7 cellular contexts compared by ENCODE assay signal in the genomic region with DNA sequence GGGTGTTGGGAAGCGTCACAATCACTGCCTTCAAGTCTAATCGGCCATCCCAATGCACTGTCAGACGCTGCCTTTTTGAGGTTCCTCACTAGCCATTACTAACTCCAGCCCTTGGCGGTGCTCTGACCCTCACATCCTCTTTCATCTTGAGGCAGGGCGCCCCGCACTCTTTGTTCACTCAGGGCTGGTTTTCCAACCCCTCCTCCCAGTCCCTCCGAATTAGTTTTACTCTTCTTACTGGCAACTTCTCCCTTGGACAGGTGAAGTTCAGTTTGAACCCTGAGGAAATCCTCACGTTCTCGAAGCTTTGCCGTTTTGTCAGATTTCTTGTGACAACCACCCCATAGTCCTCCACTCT. TPM values are rescaled to one million over a fixed set of nuclear protein-coding genes. Genes with fewer than 3 reads are reported as not detected.
A peak's percentile ranks its signal among the peaks of the same experiment; 100 is the strongest.
DNase-seq lines count a peak whose midpoint lies in the region; ATAC-seq and TF ChIP-seq lines count a peak whose summit lies in the region.

No MANE protein-coding gene starts in this region.

- POLR2A ChIA-PET in naive thymus-derived CD8-positive, alpha-beta T cell (lab: Charles Lee): interaction anchor here (0.6 to 17.5 kb wide), 38 partner anchors 10 to 607 kb away, joined by 3 to 284 read pairs (median 5); a partner anchor contains a TSS

- 0 out of 2 replicates have a peak overlapping the region, but pooled peaks have one; percentile 5 for H3K27ac ChIP-seq in HUES6 (ENCODE audit: low read depth, low read length)

- H3K4me1 ChIP-seq in HUES6 (ENCODE audit: control insufficient read depth, insufficient read depth, low read length): peaks cover 12% of the 10 kb centered on the region

- peaks cover 27 to 46% (median 38%) of the 10 kb centered on the region in 4 donors for H3K4me1 Mint-ChIP-seq in naive thymus-derived CD8-positive, alpha-beta T cell

- no peaks in the 10 kb centered on the region for H3K27me3 Mint-ChIP-seq in naive thymus-derived CD8-positive, alpha-beta T cell

- peak overlapping the region; percentile 91 to 100 (median 98) for H3K27ac Mint-ChIP-seq in naive thymus-derived CD8-positive, alpha-beta T cell

- ATAC-seq in GM18868 (IDR thresholded peaks at IDR 0.05; ENCODE audit: unreplicated experiment): peak; percentile 1
- ATAC-seq in naive thymus-derived CD8-positive, alpha-beta T cell: no peak

- no peak for TF ChIP-seq CTCF in cardiac fibroblast (IDR thresholded peaks at IDR 0.05; ENCODE audit: low read depth, low read length)

- DNase-seq in cardiac fibroblast (ENCODE audit: low read depth in 2 of 2) (no peak), posterior vena cava (ENCODE audit: low spot score) (no peak), NCI-H1048 (lab: John Stamatoyannopoulos, UW) (no peak), COR-L47 (lab: John Stamatoyannopoulos, UW) (no peak)
- DNase-seq in naive thymus-derived CD8-positive, alpha-beta T cell: no peak

- H3K4me3 ChIP-seq in HUES6 (ENCODE audit: low read depth, low read length) (peak overlapping the region; percentile 82), cardiac fibroblast (replicated peaks in 1 of 2; ENCODE audit: low read depth in 2 of 2, low read length in 2 of 2) (peak overlapping the region; percentile 80 to 86)

- H3K9me3 ChIP-seq in HUES6 (ENCODE audit: control insufficient read depth, insufficient read depth, low read depth, low read length): no peaks in the 10 kb centered on the region

- peak overlapping the region; percentile 84 for H3K9ac ChIP-seq in HUES6 (ENCODE audit: low read length)

- intact Hi-C loops in posterior vena cava (cut with DNase I): loop anchor here in 1 of 2 donors (2.0 kb wide), 1 partner anchor 72 kb away; no protein-coding TSS in a partner anchor

- peaks cover 11 to 33% (median 14%) of the 10 kb centered on the region in 3 donors for H3K36me3 Mint-ChIP-seq in naive thymus-derived CD8-positive, alpha-beta T cell

- H3K36me3 ChIP-seq in HUES6 (ENCODE audit: control insufficient read depth, insufficient read depth, low read length): peaks cover 32% of the 10 kb centered on the region

- peak overlapping the region; percentile 95 to 99 (median 98) for H3K4me3 Mint-ChIP-seq in naive thymus-derived CD8-positive, alpha-beta T cell

- H3K9me3 Mint-ChIP-seq in naive thymus-derived CD8-positive, alpha-beta T cell: no peaks in the 10 kb centered on the region

- no peaks in the 10 kb centered on the region for H3K27me3 ChIP-seq in HUES6 (ENCODE audit: control insufficient read depth, insufficient read depth, low read length)

RNA-seq across cellular contexts. Expression of a gene that starts 0.6 kb away (rescaled TPM):
- 10 to 100 TPM; 15.1 to 15.9 TPM for total RNA-seq in naive thymus-derived CD8-positive, alpha-beta T cell
- polyA plus RNA-seq in naive thymus-derived CD8-positive, alpha-beta T cell: 1 to 10 TPM; 1.3 to 2.5 (median 1.8) TPM
- total RNA-seq in posterior vena cava: 1 to 10 TPM; 7.9 to 8.0 TPM

RNA-seq across cellular contexts. Expression of a gene that starts 2.2 kb away (rescaled TPM):
- 1,000 to 10,000 TPM; 5,098 to 5,261 TPM for total RNA-seq in naive thymus-derived CD8-positive, alpha-beta T cell
- polyA plus RNA-seq in naive thymus-derived CD8-positive, alpha-beta T cell: over 10,000 TPM in 1 of 3 donors, 1,000 to 10,000 TPM in 2; 8,782 to 10,436 (median 9,902) TPM
- 1,000 to 10,000 TPM; 2,364 to 2,753 TPM for total RNA-seq in posterior vena cava

RNA-seq across cellular contexts. Expression of a gene that starts 9.4 kb away (rescaled TPM):
- total RNA-seq in naive thymus-derived CD8-positive, alpha-beta T cell: 100 to 1,000 TPM; 257 to 270 TPM
- 100 to 1,000 TPM; 354 to 433 (median 357) TPM for polyA plus RNA-seq in naive thymus-derived CD8-positive, alpha-beta T cell
- 100 to 1,000 TPM; 113 to 120 TPM for total RNA-seq in posterior vena cava

RNA-seq across cellular contexts. Expression of a gene that starts 14.3 kb away (rescaled TPM):
- 100 to 1,000 TPM; 132 to 135 TPM for total RNA-seq in naive thymus-derived CD8-positive, alpha-beta T cell
- 100 to 1,000 TPM; 219 to 241 (median 241) TPM for polyA plus RNA-seq in naive thymus-derived CD8-positive, alpha-beta T cell
- total RNA-seq in posterior vena cava: 10 to 100 TPM; 59.3 to 71.7 TPM

RNA-seq across cellular contexts. Expression of a gene that starts 33.7 kb away (rescaled TPM):
- 1 to 10 TPM; 3.5 to 5.9 TPM for total RNA-seq in naive thymus-derived CD8-positive, alpha-beta T cell
- polyA plus RNA-seq in naive thymus-derived CD8-positive, alpha-beta T cell: 1 to 10 TPM; 3.4 to 4.0 (median 3.8) TPM
- total RNA-seq in posterior vena cava: 10 to 100 TPM; 32.9 to 35.7 TPM
